In the genomic region with DNA sequence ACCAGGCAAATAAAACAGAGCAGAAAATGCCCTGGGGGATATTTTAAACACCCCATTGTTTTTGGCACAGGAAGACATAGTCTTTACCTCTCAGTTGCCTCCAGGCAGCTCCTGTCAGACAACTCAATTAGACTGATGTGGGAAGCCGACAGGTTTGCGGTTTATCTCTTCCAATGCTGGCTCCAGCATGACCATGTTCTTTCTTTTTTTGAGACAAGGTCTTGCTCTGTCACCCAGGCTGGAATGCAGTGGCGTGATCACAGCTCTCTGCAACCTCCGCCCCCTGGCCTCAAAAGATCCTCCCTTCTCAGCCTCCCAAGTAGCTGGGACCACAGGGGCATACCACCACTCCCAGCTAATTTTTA, we compare ENCODE assay signal across 2 cellular contexts.
TF ChIP-seq lines count a peak whose summit lies in the region.

No MANE protein-coding gene starts in this region.

TF ChIP-seq in SK-N-SH, 30 proteins besides CTCF, POLR2A, EP300 and RAD21:
- no peak for TF ChIP-seq REST (IDR thresholded peaks at IDR 0.05; ENCODE audit: low read depth, low read length)
- no peak for TF ChIP-seq PBX3 (IDR thresholded peaks at IDR 0.05)
- TF ChIP-seq NFIC (IDR thresholded peaks at IDR 0.05; ENCODE audit: borderline replicate concordance): no peak
- no peak for TF ChIP-seq MEF2A (IDR thresholded peaks at IDR 0.05; ENCODE audit: borderline replicate concordance, low read depth)

TF ChIP-seq in SK-N-SH treated with all-trans-retinoic acid at 6 μM for 48 hours, 23 proteins besides CTCF, POLR2A, EP300 and RAD21 (continued from another document):
- TF ChIP-seq, protein P1, sequence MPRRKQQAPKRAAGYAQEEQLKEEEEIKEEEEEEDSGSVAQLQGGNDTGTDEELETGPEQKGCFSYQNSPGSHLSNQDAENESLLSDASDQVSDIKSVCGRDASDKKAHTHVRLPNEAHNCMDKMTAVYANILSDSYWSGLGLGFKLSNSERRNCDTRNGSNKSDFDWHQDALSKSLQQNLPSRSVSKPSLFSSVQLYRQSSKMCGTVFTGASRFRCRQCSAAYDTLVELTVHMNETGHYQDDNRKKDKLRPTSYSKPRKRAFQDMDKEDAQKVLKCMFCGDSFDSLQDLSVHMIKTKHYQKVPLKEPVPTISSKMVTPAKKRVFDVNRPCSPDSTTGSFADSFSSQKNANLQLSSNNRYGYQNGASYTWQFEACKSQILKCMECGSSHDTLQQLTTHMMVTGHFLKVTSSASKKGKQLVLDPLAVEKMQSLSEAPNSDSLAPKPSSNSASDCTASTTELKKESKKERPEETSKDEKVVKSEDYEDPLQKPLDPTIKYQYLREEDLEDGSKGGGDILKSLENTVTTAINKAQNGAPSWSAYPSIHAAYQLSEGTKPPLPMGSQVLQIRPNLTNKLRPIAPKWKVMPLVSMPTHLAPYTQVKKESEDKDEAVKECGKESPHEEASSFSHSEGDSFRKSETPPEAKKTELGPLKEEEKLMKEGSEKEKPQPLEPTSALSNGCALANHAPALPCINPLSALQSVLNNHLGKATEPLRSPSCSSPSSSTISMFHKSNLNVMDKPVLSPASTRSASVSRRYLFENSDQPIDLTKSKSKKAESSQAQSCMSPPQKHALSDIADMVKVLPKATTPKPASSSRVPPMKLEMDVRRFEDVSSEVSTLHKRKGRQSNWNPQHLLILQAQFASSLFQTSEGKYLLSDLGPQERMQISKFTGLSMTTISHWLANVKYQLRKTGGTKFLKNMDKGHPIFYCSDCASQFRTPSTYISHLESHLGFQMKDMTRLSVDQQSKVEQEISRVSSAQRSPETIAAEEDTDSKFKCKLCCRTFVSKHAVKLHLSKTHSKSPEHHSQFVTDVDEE (CRISPR knock-in tag; IDR thresholded peaks at IDR 0.05): no peak
- no peak for TF ChIP-seq ZFP3 (CRISPR knock-in tag; IDR thresholded peaks at IDR 0.05)
- no peak for TF ChIP-seq ZNF8 (CRISPR knock-in tag; IDR thresholded peaks at IDR 0.05)
- TF ChIP-seq ARNTL (CRISPR knock-in tag; IDR thresholded peaks at IDR 0.05; ENCODE audit: borderline replicate concordance, low read depth): no peak
